In the genomic region with DNA sequence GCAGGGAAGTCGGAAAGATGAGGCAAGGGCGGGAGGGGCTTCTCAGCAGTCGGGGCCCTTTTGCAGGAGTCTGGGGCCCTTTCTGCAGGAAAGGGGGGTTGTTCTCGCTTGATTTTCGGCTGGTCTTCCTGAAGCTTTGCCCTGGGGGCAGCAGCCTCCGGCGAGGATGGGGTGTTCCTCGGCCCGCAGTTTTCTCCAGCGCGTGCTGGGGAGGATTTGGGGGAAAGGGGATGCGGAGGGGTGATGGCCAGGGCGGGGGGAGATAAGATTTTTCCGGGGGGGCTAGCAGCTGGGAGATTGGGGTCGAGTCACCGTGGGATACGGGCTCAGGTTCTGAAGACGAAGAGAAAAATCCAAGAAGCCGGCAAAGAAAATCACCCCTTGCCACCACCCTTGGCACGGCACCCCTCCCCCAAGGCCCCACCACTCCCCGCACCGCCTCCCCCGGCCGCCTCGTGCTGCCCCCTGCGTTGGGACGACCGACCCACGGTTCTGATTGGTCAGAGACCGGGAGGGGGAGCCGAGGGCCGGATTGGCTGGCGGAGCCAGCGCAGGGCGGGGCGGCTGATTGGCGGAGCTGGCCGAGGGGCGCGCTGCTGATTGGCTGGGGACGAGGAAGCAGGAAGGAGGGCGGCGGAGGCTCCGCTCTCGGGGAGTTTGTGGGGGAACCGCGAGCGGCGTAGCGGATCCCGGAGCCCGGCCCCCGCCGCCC, we compare ENCODE assay signal across 8 cellular contexts. TPM values are rescaled to one million over a fixed set of nuclear protein-coding genes. Genes with fewer than 3 reads are reported as not detected.
A peak's percentile ranks its signal among the peaks of the same experiment; 100 is the strongest.
DNase-seq lines count a peak whose midpoint lies in the region; ATAC-seq and TF ChIP-seq lines count a peak whose summit lies in the region.

A gene (plus strand): TSS at position 654 of the 712 bp plus-strand sequence. CDS start 17,512 bp downstream, outside the sequence.

- H3K27ac Mint-ChIP-seq in activated T-cell treated with anti-CD3 and anti-CD28 coated beads, Interleukin-2, amount 50 U/mL, for 24 hours, result peak within 1 kb of the TSS; percentile 89

- H3K27me3 Mint-ChIP-seq in activated T-cell treated with anti-CD3 and anti-CD28 coated beads, Interleukin-2, amount 50 U/mL, for 24 hours, result peaks cover 42% of the 10 kb centered on the region

- no peak within 1 kb of the TSS for H3K27ac ChIP-seq in muscle layer of duodenum (ENCODE audit: low read length)

- H3K9me3 Mint-ChIP-seq in activated T-cell treated with anti-CD3 and anti-CD28 coated beads, Interleukin-2, amount 50 U/mL, for 24 hours, result no peaks in the 10 kb centered on the region

- DNase-seq in DMS53 (lab: John Stamatoyannopoulos, UW) (peak; percentile 93), KG1 (lab: John Stamatoyannopoulos, UW) (peak; percentile 83)
- DNase-seq in activated T-cell treated with anti-CD3 and anti-CD28 coated beads, Interleukin-2, amount 50 U/mL, for 24 hours, result peak; percentile 96
- DNase-seq in stimulated activated CD8-positive, alpha-beta memory T cell treated with anti-CD3 and anti-CD28 coated beads, Interleukin-7, amount 100 ng/mL, for 4 hours (ENCODE audit: low read depth in 2 of 2), result peak; percentile 90 to 96

- ATAC-seq in GM21717 (IDR thresholded peaks at IDR 0.05; ENCODE audit: unreplicated experiment), result peak; percentile 83
- peak; percentile 82 for ATAC-seq in esophagus mucosa

- H3K36me3 ChIP-seq in muscle layer of duodenum (ENCODE audit: control insufficient read depth in 1 of 2, insufficient read depth in 2 of 2, low read length in 2 of 2), result no peaks in the 10 kb centered on the region

- peak within 1 kb of the TSS; percentile 64 to 78 for H3K4me3 ChIP-seq in muscle layer of duodenum (ENCODE audit: low read depth in 1 of 2, low read length in 2 of 2)

- H3K4me1 Mint-ChIP-seq in activated T-cell treated with anti-CD3 and anti-CD28 coated beads, Interleukin-2, amount 50 U/mL, for 24 hours (ENCODE audit: low read depth), result peaks cover 62% of the 10 kb centered on the region

- H3K9me3 ChIP-seq in muscle layer of duodenum (ENCODE audit: control insufficient read depth in 1 of 2, low read length in 2 of 2), result no peaks in the 10 kb centered on the region

- peaks cover 17 to 55% of the 10 kb centered on the region in 2 donors for H3K4me1 ChIP-seq in muscle layer of duodenum (ENCODE audit: control insufficient read depth in 1 of 2, insufficient read depth in 2 of 2, low read length in 2 of 2)

- peaks cover 22% of the 10 kb centered on the region for H3K27me3 ChIP-seq in muscle layer of duodenum (ENCODE audit: low read depth, low read length)

- peak within 1 kb of the TSS; percentile 89 for H3K4me3 Mint-ChIP-seq in activated T-cell treated with anti-CD3 and anti-CD28 coated beads, Interleukin-2, amount 50 U/mL, for 24 hours

- no peaks in the 10 kb centered on the region for H3K36me3 Mint-ChIP-seq in activated T-cell treated with anti-CD3 and anti-CD28 coated beads, Interleukin-2, amount 50 U/mL, for 24 hours (ENCODE audit: low read depth)

TF ChIP-seq in PFSK-1, 5 proteins besides CTCF, POLR2A, EP300 and RAD21:
- TF ChIP-seq POLR2AphosphoS5 (IDR thresholded peaks at IDR 0.05; ENCODE audit: low read depth, low read length), result 0 out of 2 replicates have a peak, but pooled peaks have one; percentile 4
- TF ChIP-seq, protein P1, sequence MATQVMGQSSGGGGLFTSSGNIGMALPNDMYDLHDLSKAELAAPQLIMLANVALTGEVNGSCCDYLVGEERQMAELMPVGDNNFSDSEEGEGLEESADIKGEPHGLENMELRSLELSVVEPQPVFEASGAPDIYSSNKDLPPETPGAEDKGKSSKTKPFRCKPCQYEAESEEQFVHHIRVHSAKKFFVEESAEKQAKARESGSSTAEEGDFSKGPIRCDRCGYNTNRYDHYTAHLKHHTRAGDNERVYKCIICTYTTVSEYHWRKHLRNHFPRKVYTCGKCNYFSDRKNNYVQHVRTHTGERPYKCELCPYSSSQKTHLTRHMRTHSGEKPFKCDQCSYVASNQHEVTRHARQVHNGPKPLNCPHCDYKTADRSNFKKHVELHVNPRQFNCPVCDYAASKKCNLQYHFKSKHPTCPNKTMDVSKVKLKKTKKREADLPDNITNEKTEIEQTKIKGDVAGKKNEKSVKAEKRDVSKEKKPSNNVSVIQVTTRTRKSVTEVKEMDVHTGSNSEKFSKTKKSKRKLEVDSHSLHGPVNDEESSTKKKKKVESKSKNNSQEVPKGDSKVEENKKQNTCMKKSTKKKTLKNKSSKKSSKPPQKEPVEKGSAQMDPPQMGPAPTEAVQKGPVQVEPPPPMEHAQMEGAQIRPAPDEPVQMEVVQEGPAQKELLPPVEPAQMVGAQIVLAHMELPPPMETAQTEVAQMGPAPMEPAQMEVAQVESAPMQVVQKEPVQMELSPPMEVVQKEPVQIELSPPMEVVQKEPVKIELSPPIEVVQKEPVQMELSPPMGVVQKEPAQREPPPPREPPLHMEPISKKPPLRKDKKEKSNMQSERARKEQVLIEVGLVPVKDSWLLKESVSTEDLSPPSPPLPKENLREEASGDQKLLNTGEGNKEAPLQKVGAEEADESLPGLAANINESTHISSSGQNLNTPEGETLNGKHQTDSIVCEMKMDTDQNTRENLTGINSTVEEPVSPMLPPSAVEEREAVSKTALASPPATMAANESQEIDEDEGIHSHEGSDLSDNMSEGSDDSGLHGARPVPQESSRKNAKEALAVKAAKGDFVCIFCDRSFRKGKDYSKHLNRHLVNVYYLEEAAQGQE (IDR thresholded peaks at IDR 0.05; ENCODE audit: insufficient read depth in 1 of 2, low read depth in 2 of 2, low read length in 2 of 2), result no peak

RNA-seq across cellular contexts. Expression of the gene that starts here (rescaled TPM):
- polyA plus RNA-seq in PFSK-1 (2012; ENCODE audit: insufficient read length, low read depth), result 55.5 TPM
- total RNA-seq in esophagus mucosa, result 7.0 TPM
